Comparison of ENCODE assay signal across 8 cellular contexts in genomic region chr3:39216176-39216790, GRCh38. TPM values are rescaled to one million over a fixed set of nuclear protein-coding genes. Genes with fewer than 3 reads are reported as not detected.
A peak's percentile ranks its signal among the peaks of the same experiment; 100 is the strongest.
DNase-seq lines count a peak whose midpoint lies in the region; ATAC-seq, FAIRE-seq and TF ChIP-seq lines count a peak whose summit lies in the region.

No MANE protein-coding gene starts in this region.

- no peak overlapping the region for H3K14ac ChIP-seq in mesenchymal stem cell (ENCODE audit: low read length in 2 of 2)

- no peaks in the 10 kb centered on the region for H3K79me2 ChIP-seq in SU-DHL-6 (ENCODE audit: insufficient read depth, low read length)

- FAIRE-seq in frontal cortex (lab: Jason Lieb, UNC): no peak

- intact Hi-C loops in breast epithelium (cut with DNase I; ENCODE audit: low total_unique reads): no loop called here

- no peak overlapping the region for H2BK5ac ChIP-seq in mesenchymal stem cell (ENCODE audit: low read depth, low read length, poor library complexity, severe bottlenecking)

- no peak overlapping the region for H2AFZ ChIP-seq in SU-DHL-6 (ENCODE audit: low read depth, low read length, severe bottlenecking)
- no peak overlapping the region for H2AFZ ChIP-seq in mesenchymal stem cell (ENCODE audit: low read depth, low read length)

- H2BK12ac ChIP-seq in mesenchymal stem cell (ENCODE audit: low read length in 2 of 2): no peak overlapping the region

- H2BK120ac ChIP-seq in mesenchymal stem cell (ENCODE audit: low read depth, low read length): no peak overlapping the region

- no peak overlapping the region for H3K18ac ChIP-seq in mesenchymal stem cell (ENCODE audit: low read depth in 1 of 2, low read length in 2 of 2)

- H3F3A ChIP-seq in SU-DHL-6 (ENCODE audit: insufficient read depth): no peaks in the 10 kb centered on the region

- H4K8ac ChIP-seq in mesenchymal stem cell (ENCODE audit: low read length): no peak overlapping the region

- no peak for TF ChIP-seq POLR2A in breast epithelium (IDR thresholded peaks at IDR 0.05)

- H3K4ac ChIP-seq in mesenchymal stem cell (ENCODE audit: low read depth in 1 of 2, low read length in 2 of 2): no peak overlapping the region

- no peak overlapping the region for H2AK5ac ChIP-seq in mesenchymal stem cell (ENCODE audit: low read length, severe bottlenecking)

- TF ChIP-seq CTCF in SU-DHL-6 (IDR thresholded peaks at IDR 0.05; ENCODE audit: insufficient read depth, low read length, poor library complexity, severe bottlenecking) (no peak), breast epithelium (IDR thresholded peaks at IDR 0.05) (no peak)

- ATAC-seq in GM19397 (IDR thresholded peaks at IDR 0.05; ENCODE audit: unreplicated experiment): peak; percentile 92
- peak; percentile 97 for ATAC-seq in HG03175 (IDR thresholded peaks at IDR 0.05; ENCODE audit: unreplicated experiment)

- no peaks in the 10 kb centered on the region for H4K20me1 ChIP-seq in SU-DHL-6 (ENCODE audit: low read depth, low read length)

- DNase-seq in GDM1 (lab: John Stamatoyannopoulos, UW) (peak; percentile 74), mesenchymal stem cell (no peak), breast epithelium (ENCODE audit: low spot score in 2 of 2) (no peak), frontal cortex (ENCODE audit: low spot score in 2 of 2) (no peak)
- DNase-seq in stimulated activated CD4-positive, alpha-beta T cell treated with anti-CD3 and anti-CD28 coated beads, Interleukin-1b, Interleukin-23, amount 100 ng/mL, for 48 hours: no peak

- no peaks in the 10 kb centered on the region for H3K79me1 ChIP-seq in mesenchymal stem cell (replicated peaks; ENCODE audit: low read length, poor library complexity, severe bottlenecking)

- H3K4me3 ChIP-seq in SU-DHL-6 (ENCODE audit: insufficient read depth, low read length, poor library complexity, severe bottlenecking) (no peak overlapping the region), mesenchymal stem cell (ENCODE audit: insufficient read depth in 1 of 2, low read depth in 1 of 2, low read length in 2 of 2) (no peak overlapping the region), breast epithelium (no peak overlapping the region)

- WGBS in mesenchymal stem cell: 90% methylated on average over 2 of the region's 2 CpGs

- H3K36me3 ChIP-seq in SU-DHL-6 (ENCODE audit: low read length) (no peaks in the 10 kb centered on the region), mesenchymal stem cell (ENCODE audit: control insufficient read depth in 1 of 2, insufficient read depth in 2 of 2, low read depth in 1 of 2, low read length in 2 of 2) (no peaks in the 10 kb centered on the region), breast epithelium (no peaks in the 10 kb centered on the region)

- no peaks in the 10 kb centered on the region for H3K27me3 ChIP-seq in SU-DHL-6 (ENCODE audit: low read length)
- peaks cover 42 to 48% of the 10 kb centered on the region in 2 experiments for H3K27me3 ChIP-seq in mesenchymal stem cell (ENCODE audit: control insufficient read depth in 1 of 2, insufficient read depth in 1 of 2, low read length in 2 of 2)
- no peaks in the 10 kb centered on the region for H3K27me3 ChIP-seq in breast epithelium

- H3K9me2 ChIP-seq in SU-DHL-6 (replicated peaks; ENCODE audit: insufficient read depth, low read length): no peaks in the 10 kb centered on the region

- H3K4me1 ChIP-seq in mesenchymal stem cell (ENCODE audit: control insufficient read depth, insufficient read depth, low read depth, low read length) (no peaks in the 10 kb centered on the region), breast epithelium (no peaks in the 10 kb centered on the region)

- H3K9me3 ChIP-seq in SU-DHL-6 (ENCODE audit: insufficient read depth, low read length): no peaks in the 10 kb centered on the region
- H3K9me3 ChIP-seq in mesenchymal stem cell (ENCODE audit: control insufficient read depth, low read length): no peaks in the 10 kb centered on the region
- no peaks in the 10 kb centered on the region for H3K9me3 ChIP-seq in breast epithelium

- H3K4me2 ChIP-seq in SU-DHL-6 (ENCODE audit: low read depth, low read length, poor library complexity, severe bottlenecking) (peak overlapping the region; percentile 30), mesenchymal stem cell (ENCODE audit: low read length, poor library complexity, severe bottlenecking) (no peak overlapping the region)

- no peak overlapping the region for H3K9ac ChIP-seq in SU-DHL-6 (ENCODE audit: low read length)
- H3K9ac ChIP-seq in mesenchymal stem cell (ENCODE audit: low read length): no peak overlapping the region

- H2BK15ac ChIP-seq in mesenchymal stem cell (ENCODE audit: low read depth, poor library complexity, severe bottlenecking): no peak overlapping the region

- H3K27ac ChIP-seq in SU-DHL-6 (ENCODE audit: low read depth, low read length) (no peak overlapping the region), mesenchymal stem cell (ENCODE audit: low read length, poor library complexity, severe bottlenecking) (no peak overlapping the region), breast epithelium (no peak overlapping the region)

- no peak overlapping the region for H4K91ac ChIP-seq in mesenchymal stem cell (ENCODE audit: low read length)

- no peak overlapping the region for H3K23ac ChIP-seq in mesenchymal stem cell (ENCODE audit: low read length in 2 of 2)

RNA-seq across cellular contexts. Expression of gene XIRP1, which starts 23.9 kb away (rescaled TPM):
- polyA plus RNA-seq in mesenchymal stem cell (2013, experiment 1 of 2): 0.08 TPM
- 0.03 TPM for polyA plus RNA-seq in mesenchymal stem cell (2013, experiment 2 of 2)
- total RNA-seq in breast epithelium (under 1 TPM in 1 of 3 donors, not detected in 2; 0.44 TPM), frontal cortex (not detected)
